8 cellular contexts compared by ENCODE assay signal in genomic region chr11:130181295-130182272, GRCh38. TPM values are rescaled to one million over a fixed set of nuclear protein-coding genes. Genes with fewer than 3 reads are reported as not detected.
DNase-seq lines count a peak whose midpoint lies in the region; ATAC-seq, FAIRE-seq and TF ChIP-seq lines count a peak whose summit lies in the region.

No MANE protein-coding gene starts in this region.

- H3K4me3 ChIP-seq in right atrium auricular region, result no peak overlapping the region

- ATAC-seq in GM19043 (IDR thresholded peaks at IDR 0.05; ENCODE audit: low read depth, unreplicated experiment), result peak; percentile 73
- no peak for ATAC-seq in stimulated activated naive CD8-positive, alpha-beta T cell treated with anti-CD3 and anti-CD28 coated beads, Interleukin-15, Interleukin-2, amounts not matched to agents 100 U/mL and 50 U/mL, for 24 hours

- TF ChIP-seq CTCF in right atrium auricular region (IDR thresholded peaks at IDR 0.05), result no peak

- H3K9me3 ChIP-seq in right atrium auricular region, result no peaks in the 10 kb centered on the region

- peak overlapping the region; percentile 77 to 83 for H3K27ac ChIP-seq in right atrium auricular region

- H3K36me3 ChIP-seq in right atrium auricular region, result no peaks in the 10 kb centered on the region

- CTCF ChIA-PET in HEK293T (lab: Yijun Ruan, JAX), result no interaction called here

- DNase-seq in HTR-8/SVneo (ENCODE audit: insufficient read length, low spot score), result peak; percentile 28
- peak; percentile 51 for DNase-seq in RKO (ENCODE audit: low spot score)
- no peak for DNase-seq in right atrium auricular region (ENCODE audit: low spot score)
- DNase-seq in GM19238 (ENCODE audit: insufficient read length, low spot score), result no peak
- no peak for DNase-seq in activated CD4-positive, CD25-positive, alpha-beta regulatory T cell treated with anti-CD3 and anti-CD28 coated beads, Interleukin-2, amount 50 U/mL, for 72 hours
- no peak for DNase-seq in HEK293T (ENCODE audit: extremely low spot score)
- DNase-seq in stimulated activated naive CD8-positive, alpha-beta T cell treated with anti-CD3 and anti-CD28 coated beads, Interleukin-15, Interleukin-2, amounts not matched to agents 100 U/mL and 50 U/mL, for 24 hours, result no peak

- POLR2A ChIA-PET in HEK293T (lab: Yijun Ruan, JAX), result no interaction called here

- no peak for FAIRE-seq in HTR-8/SVneo (lab: Jason Lieb, UNC)

- peaks cover 0 to 44% of the 10 kb centered on the region in 2 donors for H3K4me1 ChIP-seq in right atrium auricular region

- H3K27me3 ChIP-seq in right atrium auricular region, result no peaks in the 10 kb centered on the region

TF ChIP-seq in HEK293T, 16 proteins besides CTCF, POLR2A, EP300 and RAD21:
- no peak for TF ChIP-seq L3MBTL2 (conservative IDR thresholded peaks at IDR 0.05)
- no peak for TF ChIP-seq SUZ12 (IDR thresholded peaks at IDR 0.05)
- no peak for TF ChIP-seq ELF4 (IDR thresholded peaks at IDR 0.05)
- no peak for TF ChIP-seq FOXA1 (IDR thresholded peaks at IDR 0.05)
- no peak for TF ChIP-seq NFRKB (IDR thresholded peaks at IDR 0.05)
- TF ChIP-seq CTBP1 (IDR thresholded peaks at IDR 0.05; ENCODE audit: borderline replicate concordance), result no peak

RNA-seq across cellular contexts. Expression of gene ST14, which starts 22.0 kb away (rescaled TPM):
- total RNA-seq in right atrium auricular region, result 1 to 10 TPM in 1 of 2 donors, under 1 TPM in 1; 0.85 to 6.0 TPM

Comparison
In these comparisons a context has a peak if more than half of its experiments do, and no peak if none do; other contexts are left out.
1. DNase-seq: peak in HTR-8/SVneo (single experiment) and RKO (single experiment); none in right atrium auricular region (single experiment), GM19238 (single experiment), activated CD4-positive, CD25-positive, alpha-beta regulatory T cell treated with anti-CD3 and anti-CD28 coated beads, Interleukin-2, amount 50 U/mL, for 72 hours (single experiment), HEK293T (single experiment) and stimulated activated naive CD8-positive, alpha-beta T cell treated with anti-CD3 and anti-CD28 coated beads, Interleukin-15, Interleukin-2, amounts not matched to agents 100 U/mL and 50 U/mL, for 24 hours (single experiment).